Comparison of ENCODE assay signal across 21 cellular contexts in genomic region chr12:40286583-40286982, GRCh38.
"Had no signal": no experiment of that assay in that cellular context is flagged by ENCODE, and none has a peak within 500 bp of the region (broad histone marks: within the 10 kb centered on the region; RNA-seq: fewer than 3 reads in every experiment).

No MANE protein-coding gene starts in this region.

- H3K27me3 ChIP-seq: adrenal gland, cardiac muscle cell, neutrophil, ovary, right atrium auricular region, tibial artery had no signal

- H3K4me3 ChIP-seq: adrenal gland, cardiac muscle cell, ovary, prostate gland, right atrium auricular region, tibial artery had no signal

- H3K27ac ChIP-seq: adrenal gland, cardiac muscle cell, neutrophil, ovary, prostate gland, right atrium auricular region, tibial artery, WERI-Rb-1 had no signal

- H3K4me1 ChIP-seq: adrenal gland, prostate gland, right atrium auricular region, tibial artery had no signal

- H3K36me3 ChIP-seq: adrenal gland, cardiac muscle cell, ovary, prostate gland, WERI-Rb-1 had no signal

- DNase-seq: activated CD4-positive, alpha-beta T cell treated with anti-CD3 and anti-CD28 coated beads, Interleukin-2, amount 10 ng/mL, durations not matched to agents 7 days and 5 days; activated CD4-positive, CD25-positive, alpha-beta regulatory T cell treated with anti-CD3 and anti-CD28 coated beads, Interleukin-2, amount 50 U/mL, for 72 hours; activated CD8-positive, alpha-beta memory T cell treated with anti-CD3 and anti-CD28 coated beads, Interleukin-2, amount 10 ng/mL, durations not matched to agents 7 days and 5 days; activated CD8-positive, alpha-beta T cell treated with anti-CD3 and anti-CD28 coated beads for 36 hours; activated gamma-delta T cell treated with Interleukin-2 at 50 U/mL for 16 hours; adrenal gland; effector CD4-positive, alpha-beta T cell; erythroblast; left cardiac atrium; ovary; SK-N-SH; stimulated activated CD4-positive, alpha-beta T cell treated with anti-CD3 and anti-CD28 coated beads, Interleukin-12 subunit alpha, Interleukin-12 subunit beta, amount 100 ng/mL, for 4 hours; stimulated activated CD4-positive, alpha-beta T cell treated with anti-CD3 and anti-CD28 coated beads, Interleukin-4, amount 100 ng/mL, for 4 hours; T-cell; tibial artery; WERI-Rb-1 had no signal

- H3K9ac ChIP-seq: SK-N-SH had no signal

- H3K9me3 ChIP-seq: ovary, prostate gland, SK-N-SH had no signal

- ATAC-seq: activated CD8-positive, alpha-beta memory T cell treated with anti-CD3 and anti-CD28 coated beads, Interleukin-2, amount 10 ng/mL, durations not matched to agents 7 days and 5 days; activated CD8-positive, alpha-beta T cell treated with anti-CD3 and anti-CD28 coated beads for 36 hours; activated naive CD4-positive, alpha-beta T cell treated with anti-CD3 and anti-CD28 coated beads, Interleukin-2, amount 50 U/mL, for 72 hours; left cardiac atrium; T-cell had no signal

- H3K4me2 ChIP-seq: SK-N-SH had no signal
